In genomic region chr10:52720018-52720417, GRCh38 we compare ENCODE assay signal across 27 cellular contexts. TPM values are rescaled to one million over a fixed set of nuclear protein-coding genes. Genes with fewer than 3 reads are reported as not detected.
DNase-seq lines count a peak whose midpoint lies in the region; ATAC-seq and TF ChIP-seq lines count a peak whose summit lies in the region.
"Had no signal": no experiment of that assay in that cellular context is flagged by ENCODE, and none has a peak within 500 bp of the region (broad histone marks: within the 10 kb centered on the region; RNA-seq: fewer than 3 reads in every experiment).

No MANE protein-coding gene starts in this region.

- H3K4me1 ChIP-seq in GM23248 (ENCODE audit: insufficient read depth), result no peaks in the 10 kb centered on the region
- H3K4me1 ChIP-seq in PC-3 (ENCODE audit: insufficient read depth, low read length), result no peaks in the 10 kb centered on the region
- no peaks in the 10 kb centered on the region for H3K4me1 ChIP-seq in foreskin keratinocyte
- H3K4me1 ChIP-seq: BE2C, BLaER1 had no signal

- no peaks in the 10 kb centered on the region for H3F3A ChIP-seq in GM23248 (ENCODE audit: insufficient read depth)
- no peaks in the 10 kb centered on the region for H3F3A ChIP-seq in PC-3 (ENCODE audit: low read length, unreplicated experiment)

- H2AFZ ChIP-seq in GM23248 (no peak overlapping the region), PC-3 (ENCODE audit: low read length) (no peak overlapping the region)

- intact Hi-C loops in PC-3 (cut with micrococcal nuclease), result loop anchor here (10.0 kb wide), 1 partner anchor 1715 kb away; no protein-coding TSS in a partner anchor

- POLR2A ChIA-PET in PC-3 (lab: Charles Lee; ENCODE audit: unreplicated experiment), result interaction anchor here (0.6 kb wide), 1 partner anchor 256 kb away, joined by 4 read pairs; no protein-coding TSS in a partner anchor

- H3K79me2 ChIP-seq in GM23248 (ENCODE audit: insufficient read depth), result no peaks in the 10 kb centered on the region
- H3K79me2 ChIP-seq in PC-3 (ENCODE audit: low read length), result no peaks in the 10 kb centered on the region

- in situ Hi-C loops in GM23248 (cut with MboI), result no loop called here

- CTCF ChIA-PET in PC-3 (lab: Charles Lee), result interaction anchor here (0.5 kb wide), 1 partner anchor 284 kb away, joined by 5 read pairs; no protein-coding TSS in a partner anchor

- no peaks in the 10 kb centered on the region for H3K36me3 ChIP-seq in GM23248 (ENCODE audit: low read depth)
- no peaks in the 10 kb centered on the region for H3K36me3 ChIP-seq in PC-3 (ENCODE audit: low read depth, low read length)
- H3K36me3 ChIP-seq: BE2C, BLaER1 had no signal

- DNase-seq in EH (ENCODE audit: low read depth) (peak; percentile 53), GM23248 (peak; percentile 11), PC-3 (peak; percentile 52), foreskin keratinocyte (no peak), NCI-H524 (lab: John Stamatoyannopoulos, UW) (no peak), GM20000 (ENCODE audit: low spot score) (no peak), ecto neural progenitor cell (ENCODE audit: low spot score) (no peak)
- DNase-seq: 8988T; ACHN; BE2C; C1 segment of cervical spinal cord; CD4-positive, alpha-beta memory T cell; CD4-positive, CD25-positive, alpha-beta regulatory T cell; CD8-positive, alpha-beta memory T cell; COR-L47; DMS 273 treated with DMSO at 0.1 percent for 48 hours; DMS153; DMS53; DMS79; DND-41; GF-D8 had no signal

- ATAC-seq in PC-3, result peak; percentile 55; the same call in 1 of the 2 replicates
- peak; percentile 19 for ATAC-seq in foreskin keratinocyte
- no peak for ATAC-seq in HG03135 (IDR thresholded peaks at IDR 0.05; ENCODE audit: unreplicated experiment)

- BruUV-seq in PC-3 (replicated peaks; lab: Mats Ljungman, UMichigan), result no TSS peak

- H3K27me3 ChIP-seq in GM23248 (replicated peaks; ENCODE audit: insufficient read depth) (no peaks in the 10 kb centered on the region), PC-3 (ENCODE audit: low read length) (no peaks in the 10 kb centered on the region), foreskin keratinocyte (no peaks in the 10 kb centered on the region)
- H3K27me3 ChIP-seq: BE2C, BLaER1 had no signal

- H3K4me3 ChIP-seq in GM23248, result no peak overlapping the region
- no peak overlapping the region for H3K4me3 ChIP-seq in PC-3 (ENCODE audit: low read length)
- H3K4me3 ChIP-seq: BLaER1 had no signal

- 93 to 94% methylated on average over 4 of the region's 4 CpGs for WGBS in GM23248 (ENCODE audit: low coverage in 1 of 2, low lambda C conversion rate in 2 of 2, missing lambda C conversion rate in 2 of 2), 2 experiments

- H4K20me1 ChIP-seq in GM23248 (ENCODE audit: insufficient read depth) (no peaks in the 10 kb centered on the region), PC-3 (ENCODE audit: low read length) (no peaks in the 10 kb centered on the region)
- H4K20me1 ChIP-seq: BLaER1 had no signal

- H3K9me2 ChIP-seq in GM23248 (ENCODE audit: insufficient read depth) (no peaks in the 10 kb centered on the region; the same call in 1 of the 2 replicates), PC-3 (replicated peaks; ENCODE audit: low read length) (no peaks in the 10 kb centered on the region)

- no peak overlapping the region for H3K9ac ChIP-seq in GM23248
- H3K9ac ChIP-seq in PC-3 (ENCODE audit: low read length), result no peak overlapping the region
- H3K9ac ChIP-seq: BLaER1 had no signal

- H3K9me3 ChIP-seq in GM23248 (ENCODE audit: low read depth) (no peaks in the 10 kb centered on the region), PC-3 (ENCODE audit: low read length) (0 out of 2 replicates have a peak, but pooled peaks cover 5% of the 10 kb centered on the region)
- H3K9me3 ChIP-seq: BE2C had no signal

- H3K4me2 ChIP-seq in GM23248 (ENCODE audit: unreplicated experiment) (no peak overlapping the region), PC-3 (ENCODE audit: low read length) (no peak overlapping the region)
- H3K4me2 ChIP-seq: BLaER1 had no signal

- TF ChIP-seq CTCF in PC-3 (conservative IDR thresholded peaks at IDR 0.05; ENCODE audit: low read depth, low read length), result no peak
- TF ChIP-seq CTCF in foreskin keratinocyte (conservative IDR thresholded peaks at IDR 0.05), result no peak
- no peak for TF ChIP-seq CTCF in GM20000 (IDR thresholded peaks at IDR 0.05; ENCODE audit: extremely low read depth, missing control alignments)

- H3K27ac ChIP-seq in GM23248 (no peak overlapping the region), PC-3 (ENCODE audit: low read length) (no peak overlapping the region), foreskin keratinocyte (no peak overlapping the region)
- H3K27ac ChIP-seq: BLaER1 had no signal

RNA-seq across cellular contexts. Expression of gene MBL2, which starts 52.6 kb away (rescaled TPM):
- not detected in 2 replicates for total RNA-seq in GM23248 (2014; rRNA removed; shearing (Covaris generic))
- polyA plus RNA-seq in GM23248 (2016; fragmentation: Nextera tagmentation; extraction: Ambion mirVana) (not detected in 2 replicates), foreskin keratinocyte (not detected in 2 replicates)
- total RNA-seq in PC-3 (2014; rRNA removed) (0.17 TPM in 1 of 2 replicates, not detected in the other), foreskin keratinocyte (not detected in 2 replicates)
- total RNA-seq: A673; CD4-positive, alpha-beta memory T cell; CD4-positive, CD25-positive, alpha-beta regulatory T cell; CD8-positive, alpha-beta memory T cell; Daoy had no signal
- polyA plus RNA-seq: AG04450; CD14-positive monocyte; CD4-positive, alpha-beta memory T cell; CD4-positive, CD25-positive, alpha-beta regulatory T cell; CD8-positive, alpha-beta memory T cell had no signal

Comparison
In these comparisons a context has a peak if more than half of its experiments do, and no peak if none do; other contexts are left out.
1. DNase-seq: peak in EH (single experiment), GM23248 (single experiment) and PC-3 (single experiment); none in foreskin keratinocyte (0 of 2), NCI-H524 (0 of 2), GM20000 (single experiment) and ecto neural progenitor cell (single experiment).